22 cellular contexts compared by ENCODE assay signal in the genomic region with DNA sequence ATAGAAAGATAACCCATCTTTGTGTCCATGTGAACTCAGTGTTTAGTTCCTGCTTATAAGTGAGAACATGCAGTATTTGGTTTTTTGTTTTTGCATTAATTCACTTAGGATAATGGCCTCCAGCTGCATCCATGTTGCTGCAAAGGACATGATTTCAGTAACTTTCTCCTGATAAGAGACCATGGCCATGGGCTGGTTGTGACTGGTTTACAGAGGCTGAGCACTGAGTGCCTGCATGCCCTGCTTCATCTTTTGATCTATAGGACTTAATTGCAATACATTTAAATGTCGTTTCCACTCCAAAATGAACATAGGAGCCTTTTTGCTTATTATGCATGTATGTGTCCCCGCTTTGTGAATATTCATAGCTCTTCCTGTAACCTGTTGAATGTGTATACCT.
DNase-seq lines count a peak whose midpoint lies in the region; ATAC-seq and TF ChIP-seq lines count a peak whose summit lies in the region.
"Had no signal": no experiment of that assay in that cellular context is flagged by ENCODE, and none has a peak within 500 bp of the region (broad histone marks: within the 10 kb centered on the region; RNA-seq: fewer than 3 reads in every experiment).

No MANE protein-coding gene starts in this region.

- CTCF ChIA-PET in HEK293 (lab: Yijun Ruan, JAX) (interaction anchor here (1.2 kb wide), 1 partner anchor 100 kb away, joined by 8 read pairs; no protein-coding TSS in a partner anchor), Calu3 (lab: Charles Lee) (interaction anchor here (1.5 kb wide), 1 partner anchor 14 kb away, joined by 5 read pairs; no protein-coding TSS in a partner anchor)

- H3K27ac Mint-ChIP-seq in nephron (no peak overlapping the region), Calu3 (ENCODE audit: unreplicated experiment) (no peak overlapping the region)
- H3K27ac Mint-ChIP-seq: B cell; CD4-positive, alpha-beta T cell; CD8-positive, alpha-beta T cell had no signal

- H3K27me3 Mint-ChIP-seq in nephron (ENCODE audit: low read depth) (no peaks in the 10 kb centered on the region), Calu3 (ENCODE audit: unreplicated experiment) (no peaks in the 10 kb centered on the region)
- H3K27me3 Mint-ChIP-seq: B cell; CD4-positive, alpha-beta T cell had no signal

- no peaks in the 10 kb centered on the region for H3K27me3 ChIP-seq in heart left ventricle
- H3K27me3 ChIP-seq: BLaER1 treated with 17β-estradiol and CSF1 and Interleukin-3, amounts not matched to agents 10 nM and 100 nM had no signal

- POLR2A ChIA-PET in HEK293 (lab: Yijun Ruan, JAX): no interaction called here

- TF ChIP-seq CTCF in HEK293 (tag by site-specific recombination; IDR thresholded peaks at IDR 0.05) (no peak), nephron (IDR thresholded peaks at IDR 0.05; ENCODE audit: unreplicated experiment in 3 of 3) (no peak), heart left ventricle (IDR thresholded peaks at IDR 0.05) (no peak), Calu3 (IDR thresholded peaks at IDR 0.05; ENCODE audit: unreplicated experiment) (no peak)

- no peak for ATAC-seq in SK-N-SH treated with all-trans-retinoic acid at 6 μM for 48 hours
- no peak for ATAC-seq in heart left ventricle
- ATAC-seq: A549; CD8-positive, alpha-beta T cell; GM12878 had no signal

- H3K9me3 Mint-ChIP-seq in nephron: peaks cover 12% of the 10 kb centered on the region
- peaks cover 6% of the 10 kb centered on the region for H3K9me3 Mint-ChIP-seq in Calu3 (ENCODE audit: low read depth, unreplicated experiment)

- no TSS peak for BruUV-seq in Calu3 (replicated peaks; lab: Mats Ljungman, UMichigan)

- no peaks in the 10 kb centered on the region for H3K9me3 ChIP-seq in HEK293 (ENCODE audit: control insufficient read depth, insufficient read depth, low read depth, low read length)
- H3K9me3 ChIP-seq in heart left ventricle: peaks cover 0 to 9% (median 0%) of the 10 kb centered on the region in 12 donors
- H3K9me3 ChIP-seq: A549; BLaER1 treated with 17β-estradiol and CSF1 and Interleukin-3, amounts not matched to agents 10 nM and 100 nM; Caco-2 had no signal

- 85 to 95% (median 89%) methylated on average over 2 of the region's 2 CpGs for WGBS in heart left ventricle, 4 donors

- H3K4me3 ChIP-seq in HEK293 (ENCODE audit: low read depth, low read length) (no peak overlapping the region), heart left ventricle (no peak overlapping the region)
- H3K4me3 ChIP-seq: A549; BLaER1 treated with 17β-estradiol and CSF1 and Interleukin-3, amounts not matched to agents 10 nM and 100 nM; GM12878 had no signal

- no peaks in the 10 kb centered on the region for H3K36me3 Mint-ChIP-seq in nephron (ENCODE audit: low read depth)
- no peaks in the 10 kb centered on the region for H3K36me3 Mint-ChIP-seq in Calu3 (ENCODE audit: insufficient read depth, unreplicated experiment)
- H3K36me3 Mint-ChIP-seq: CD8-positive, alpha-beta T cell had no signal

- H3K4me1 Mint-ChIP-seq in nephron: peaks cover 16% of the 10 kb centered on the region
- no peaks in the 10 kb centered on the region for H3K4me1 Mint-ChIP-seq in Calu3 (ENCODE audit: low read depth, unreplicated experiment)
- H3K4me1 Mint-ChIP-seq: B cell had no signal

- no peak for DNase-seq in heart left ventricle
- DNase-seq in Calu3: no peak
- DNase-seq: AML-193; Caco-2; CD4-positive, alpha-beta T cell; CD8-positive, alpha-beta T cell; DMS 273 treated with DMSO at 0.1 percent for 48 hours; DMS153; DMS53; DMS79; DND-41; EL; GDM1 had no signal

- intact Hi-C loops in heart left ventricle (cut with DNase I) (no loop called here), Calu3 (cut with micrococcal nuclease; ENCODE audit: unreplicated experiment) (no loop called here)

- H3K36me3 ChIP-seq in HEK293 (ENCODE audit: control insufficient read depth in 2 of 2, insufficient read depth in 1 of 2, low read length in 2 of 2) (no peaks in the 10 kb centered on the region), heart left ventricle (no peaks in the 10 kb centered on the region)
- H3K36me3 ChIP-seq: BLaER1 treated with 17β-estradiol and CSF1 and Interleukin-3, amounts not matched to agents 10 nM and 100 nM had no signal

- peak overlapping the region in 2 of 3 experiments; percentile 33 to 44 for H3K4me3 Mint-ChIP-seq in nephron
- no peak overlapping the region for H3K4me3 Mint-ChIP-seq in Calu3 (ENCODE audit: low read depth, unreplicated experiment)
- H3K4me3 Mint-ChIP-seq: B cell; CD4-positive, alpha-beta T cell; CD8-positive, alpha-beta T cell had no signal

- no peak overlapping the region for H3K27ac ChIP-seq in HEK293 (ENCODE audit: extremely low read depth, low read depth, low read length)
- no peak overlapping the region for H3K27ac ChIP-seq in heart left ventricle
- H3K27ac ChIP-seq: 22Rv1; A549; BLaER1 treated with 17β-estradiol and CSF1 and Interleukin-3, amounts not matched to agents 10 nM and 100 nM; C4-2B had no signal

- H3K4me1 ChIP-seq in HEK293 (ENCODE audit: control insufficient read depth, insufficient read depth, low read length): peaks cover 5% of the 10 kb centered on the region; the same call in 1 of the 2 replicates
- H3K4me1 ChIP-seq in heart left ventricle: no peaks in the 10 kb centered on the region

- TF ChIP-seq POLR2A in heart left ventricle (IDR thresholded peaks at IDR 0.05): no peak

TF ChIP-seq in HEK293, 187 proteins besides CTCF, POLR2A, EP300 and RAD21:
- TF ChIP-seq SCRT2 (tag by site-specific recombination; IDR thresholded peaks at IDR 0.05) (0 out of 2 replicates have a peak, but pooled peaks have one; percentile 23), ZNF426 (tag by site-specific recombination; IDR thresholded peaks at IDR 0.05) (no peak)
TF ChIP-seq in HEK293: peak in this region for 1.

TF ChIP-seq in SK-N-SH treated with all-trans-retinoic acid at 6 μM for 48 hours, 23 proteins besides CTCF, POLR2A, EP300 and RAD21:
- TF ChIP-seq SNAI2 (CRISPR knock-in tag; IDR thresholded peaks at IDR 0.05) (no peak), TCF4 (CRISPR knock-in tag; IDR thresholded peaks at IDR 0.05; ENCODE audit: borderline replicate concordance) (0 out of 2 replicates have a peak, but pooled peaks have one; percentile 16)
